ENCODE assay signal across 6 cellular contexts in the genomic region with DNA sequence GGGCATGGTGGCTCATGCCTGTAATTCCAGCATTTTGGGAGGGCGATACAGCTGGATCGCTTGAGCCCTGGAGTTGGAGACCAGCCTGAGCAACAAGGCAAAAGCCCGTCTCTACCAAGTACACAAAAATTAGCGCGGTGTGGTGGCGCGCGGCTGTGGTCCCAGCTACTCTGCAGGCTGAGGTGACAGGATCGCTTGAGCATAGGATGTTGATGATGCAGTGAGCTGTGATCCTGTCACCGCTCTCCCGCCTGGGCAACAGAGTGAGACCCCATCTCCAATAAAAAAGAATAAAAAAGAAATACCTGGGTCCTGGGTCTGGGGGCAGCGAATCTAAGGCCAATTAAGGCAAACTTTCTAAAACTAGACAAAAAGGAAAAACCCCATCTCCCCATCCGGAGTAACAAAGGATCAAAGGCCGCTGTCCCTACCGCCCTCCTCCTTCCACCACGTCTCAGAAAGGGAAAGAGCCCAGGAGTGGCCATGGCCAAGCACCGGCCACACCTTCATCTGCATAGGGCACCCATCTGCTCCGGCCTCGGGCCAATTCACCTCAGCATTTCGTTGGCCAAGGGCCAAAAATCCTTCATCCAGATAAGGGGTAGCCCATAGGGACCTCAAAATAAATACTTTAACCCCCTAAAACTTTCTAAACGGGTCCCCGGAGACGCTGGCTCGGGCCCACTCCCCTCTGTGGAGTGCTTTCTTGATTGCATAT. TPM values are rescaled to one million over a fixed set of nuclear protein-coding genes. Genes with fewer than 3 reads are reported as not detected.
A peak's percentile ranks its signal among the peaks of the same experiment; 100 is the strongest.
DNase-seq lines count a peak whose midpoint lies in the region; ATAC-seq and TF ChIP-seq lines count a peak whose summit lies in the region.

No MANE protein-coding gene starts in this region.

- H3K4me1 ChIP-seq in A673 (ENCODE audit: insufficient read depth, low read length, poor library complexity, severe bottlenecking) (no peaks in the 10 kb centered on the region), HCT116 (ENCODE audit: control insufficient read depth in 1 of 2, insufficient read depth in 2 of 2, low read length in 2 of 2) (peaks cover 0 to 11% of the 10 kb centered on the region in 2 experiments; a peak in 1 of 4 replicates)

- BruUV-seq in A673 (replicated peaks; lab: Mats Ljungman, UMichigan) (no TSS peak), HCT116 (replicated peaks; lab: Mats Ljungman, UMichigan) (no TSS peak)

- peak overlapping the region; percentile 85 for H3K9ac ChIP-seq in HCT116 (ENCODE audit: low read length)

- no peaks in the 10 kb centered on the region for H3K36me3 ChIP-seq in A673 (ENCODE audit: insufficient read depth, low read length, poor library complexity, severe bottlenecking)
- H3K36me3 ChIP-seq in HCT116 (ENCODE audit: control insufficient read depth in 1 of 2, insufficient read depth in 2 of 2, low read length in 2 of 2) = peaks cover 0 to 8% of the 10 kb centered on the region in 2 experiments; a peak in 3 of 4 replicates

- no peak for TF ChIP-seq CTCF in A673 (conservative IDR thresholded peaks at IDR 0.05; ENCODE audit: low read depth, low read length)
- no peak for TF ChIP-seq CTCF in HCT116 (IDR thresholded peaks at IDR 0.05 in 2 of 3, conservative IDR thresholded peaks at IDR 0.05 in 1 of 3; ENCODE audit: borderline replicate concordance in 1 of 3, insufficient read depth in 1 of 3, low read depth in 2 of 3, low read length in 2 of 3)
- no peak for TF ChIP-seq CTCF in activated CD8-positive, alpha-beta T cell treated with anti-CD3 and anti-CD28 coated beads for 36 hours (IDR thresholded peaks at IDR 0.05)

- RAD21 ChIA-PET in HCT116 (lab: Charles Lee; ENCODE audit: low non-redundant PET in 1 of 2, low total read pairs in 2 of 2, uncharacterized antibody in 2 of 2, unreplicated experiment in 2 of 2) = no interaction called here

- CTCF ChIA-PET in A673 (lab: Charles Lee) (no interaction called here), HCT116 (lab: Charles Lee) (no interaction called here)
- CTCF ChIA-PET in activated CD8-positive, alpha-beta T cell treated with anti-CD3 and anti-CD28 coated beads for 36 hours (lab: Charles Lee) = no interaction called here

- H3K4me3 Mint-ChIP-seq in activated CD8-positive, alpha-beta T cell treated with anti-CD3 and anti-CD28 coated beads for 36 hours = peak overlapping the region; percentile 89

- H4K20me1 ChIP-seq in HCT116 (ENCODE audit: insufficient read depth) = no peaks in the 10 kb centered on the region

- DNase-seq in A673 (ENCODE audit: low spot score) = peak; percentile 2
- DNase-seq in HCT116 (ENCODE audit: low read depth, low spot score) = no peak
- DNase-seq in activated CD8-positive, alpha-beta T cell treated with anti-CD3 and anti-CD28 coated beads for 36 hours = peak; percentile 11
- no peak for DNase-seq in NCI-H2081 treated with DMSO at 0.1 percent for 48 hours (lab: John Stamatoyannopoulos, UW)

- peak overlapping the region; percentile 90 for H3K4me2 ChIP-seq in HCT116 (ENCODE audit: low read length)

- peak overlapping the region; percentile 94 for H3K27ac Mint-ChIP-seq in activated CD8-positive, alpha-beta T cell treated with anti-CD3 and anti-CD28 coated beads for 36 hours

- H3K27ac ChIP-seq in A673 (ENCODE audit: low read depth, low read length, poor library complexity, severe bottlenecking) (peak overlapping the region; percentile 79), HCT116 (ENCODE audit: low read depth, low read length) (peak overlapping the region; percentile 94), layer of hippocampus (ENCODE audit: low read depth, low read length) (peak overlapping the region; percentile 66)

- H3K9me2 ChIP-seq in HCT116 (ENCODE audit: insufficient read depth) = no peaks in the 10 kb centered on the region

- H3K79me2 ChIP-seq in HCT116 (ENCODE audit: insufficient read depth, low read length) = peaks cover 42% of the 10 kb centered on the region

- H2AFZ ChIP-seq in HCT116 (ENCODE audit: low read depth, low read length, poor library complexity, severe bottlenecking) = peak overlapping the region; percentile 56

- H3K4me3 ChIP-seq in A673 (ENCODE audit: low read depth, low read length, poor library complexity, severe bottlenecking) (peak overlapping the region; percentile 58), HCT116 (replicated peaks in 1 of 2; ENCODE audit: low read depth in 1 of 2, low read length in 2 of 2) (peak overlapping the region; percentile 80 to 88)

- peaks cover 17% of the 10 kb centered on the region for H3K4me1 Mint-ChIP-seq in activated CD8-positive, alpha-beta T cell treated with anti-CD3 and anti-CD28 coated beads for 36 hours (ENCODE audit: low read depth)

- H3K9me3 Mint-ChIP-seq in activated CD8-positive, alpha-beta T cell treated with anti-CD3 and anti-CD28 coated beads for 36 hours = no peaks in the 10 kb centered on the region

- H3K9me3 ChIP-seq in A673 (ENCODE audit: low read depth, low read length, poor library complexity, severe bottlenecking) (no peaks in the 10 kb centered on the region), HCT116 (ENCODE audit: control insufficient read depth in 1 of 2, insufficient read depth in 1 of 2, low read depth in 1 of 2, low read length in 2 of 2) (no peaks in the 10 kb centered on the region; a peak in 1 of 4 replicates)

- H3K27me3 Mint-ChIP-seq in activated CD8-positive, alpha-beta T cell treated with anti-CD3 and anti-CD28 coated beads for 36 hours = no peaks in the 10 kb centered on the region

- intact Hi-C loops in A673 (cut with micrococcal nuclease; ENCODE audit: unreplicated experiment) = no loop called here
- intact Hi-C loops in HCT116 (cut with micrococcal nuclease) = loop anchor here (5.0 kb wide), 1 partner anchor 46 kb away; no protein-coding TSS in a partner anchor
- intact Hi-C loops in activated CD8-positive, alpha-beta T cell treated with anti-CD3 and anti-CD28 coated beads for 36 hours (cut with micrococcal nuclease) = no loop called here

- POLR2A ChIA-PET in A673 (lab: Charles Lee; ENCODE audit: low non-redundant PET) (no interaction called here), HCT116 (lab: Charles Lee) (no interaction called here)
- POLR2A ChIA-PET in activated CD8-positive, alpha-beta T cell treated with anti-CD3 and anti-CD28 coated beads for 36 hours (lab: Charles Lee) = no interaction called here

- TF ChIP-seq POLR2A in HCT116 (IDR thresholded peaks at IDR 0.05; ENCODE audit: borderline replicate concordance, extremely low read depth, insufficient read depth, insufficient read length) = no peak

- ATAC-seq in HCT116 (peak; percentile 41), HG02885 (IDR thresholded peaks at IDR 0.05; ENCODE audit: poor library complexity, unreplicated experiment) (no peak)
- no peak for ATAC-seq in activated CD8-positive, alpha-beta T cell treated with anti-CD3 and anti-CD28 coated beads for 36 hours

- TF ChIP-seq RAD21 in HCT116 (IDR thresholded peaks at IDR 0.05; ENCODE audit: low read depth) = no peak

- no peaks in the 10 kb centered on the region for H3K27me3 ChIP-seq in A673 (replicated peaks; ENCODE audit: insufficient read depth, low read depth, low read length, poor library complexity)
- H3K27me3 ChIP-seq in HCT116 (ENCODE audit: insufficient read depth, low read length) = no peaks in the 10 kb centered on the region
- no peaks in the 10 kb centered on the region for H3K27me3 ChIP-seq in layer of hippocampus (ENCODE audit: control insufficient read depth, insufficient read depth, low read length)

- H3K36me3 Mint-ChIP-seq in activated CD8-positive, alpha-beta T cell treated with anti-CD3 and anti-CD28 coated beads for 36 hours (ENCODE audit: low read depth) = peaks cover 31% of the 10 kb centered on the region

TF ChIP-seq in HCT116, 20 proteins besides CTCF, POLR2A, EP300 and RAD21 (continues in another document):
- TF ChIP-seq, protein P1, sequence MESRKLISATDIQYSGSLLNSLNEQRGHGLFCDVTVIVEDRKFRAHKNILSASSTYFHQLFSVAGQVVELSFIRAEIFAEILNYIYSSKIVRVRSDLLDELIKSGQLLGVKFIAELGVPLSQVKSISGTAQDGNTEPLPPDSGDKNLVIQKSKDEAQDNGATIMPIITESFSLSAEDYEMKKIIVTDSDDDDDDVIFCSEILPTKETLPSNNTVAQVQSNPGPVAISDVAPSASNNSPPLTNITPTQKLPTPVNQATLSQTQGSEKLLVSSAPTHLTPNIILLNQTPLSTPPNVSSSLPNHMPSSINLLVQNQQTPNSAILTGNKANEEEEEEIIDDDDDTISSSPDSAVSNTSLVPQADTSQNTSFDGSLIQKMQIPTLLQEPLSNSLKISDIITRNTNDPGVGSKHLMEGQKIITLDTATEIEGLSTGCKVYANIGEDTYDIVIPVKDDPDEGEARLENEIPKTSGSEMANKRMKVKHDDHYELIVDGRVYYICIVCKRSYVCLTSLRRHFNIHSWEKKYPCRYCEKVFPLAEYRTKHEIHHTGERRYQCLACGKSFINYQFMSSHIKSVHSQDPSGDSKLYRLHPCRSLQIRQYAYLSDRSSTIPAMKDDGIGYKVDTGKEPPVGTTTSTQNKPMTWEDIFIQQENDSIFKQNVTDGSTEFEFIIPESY (IDR thresholded peaks at IDR 0.05; ENCODE audit: extremely low read depth, insufficient replicate concordance, low read length) = no peak
- no peak for TF ChIP-seq ZNF274 (IDR thresholded peaks at IDR 0.05; ENCODE audit: low read depth, low read length)
- TF ChIP-seq ZFX (IDR thresholded peaks at IDR 0.05) = no peak
- no peak for TF ChIP-seq CEBPB (IDR thresholded peaks at IDR 0.05; ENCODE audit: low read depth)
- TF ChIP-seq EZH2 (IDR thresholded peaks at IDR 0.05) = no peak
- TF ChIP-seq ELF1 (IDR thresholded peaks at IDR 0.05; ENCODE audit: borderline replicate concordance, low read depth) = no peak
- TF ChIP-seq TCF7L2 (IDR thresholded peaks at IDR 0.05; ENCODE audit: borderline replicate concordance, extremely low read depth, insufficient read depth, insufficient read length) = no peak
- no peak for TF ChIP-seq EZH2phosphoT487 (IDR thresholded peaks at IDR 0.05; ENCODE audit: borderline replicate concordance)
- no peak for TF ChIP-seq SP1 (IDR thresholded peaks at IDR 0.05; ENCODE audit: low read depth)

RNA-seq across cellular contexts. Expression of a gene that starts 0.8 kb away (rescaled TPM):
- 9.2 and 12.2 TPM in 2 replicates for total RNA-seq in A673 (2021)
- total RNA-seq in HCT116 (2021; ENCODE audit: unreplicated experiment) = 9.2 TPM
- 2.5 and 4.2 TPM in 2 replicates for polyA plus RNA-seq in HCT116 (2012)
- total RNA-seq in activated CD8-positive, alpha-beta T cell treated with anti-CD3 and anti-CD28 coated beads for 36 hours = 1 to 10 TPM; 7.0 to 9.4 TPM

RNA-seq across cellular contexts. Expression of a gene that starts 26.6 kb away (rescaled TPM):
- total RNA-seq in A673 (2021) = 3.4 and 4.6 TPM in 2 replicates
- 6.4 TPM for total RNA-seq in HCT116 (2021; ENCODE audit: unreplicated experiment)
- 2.7 and 4.7 TPM in 2 replicates for polyA plus RNA-seq in HCT116 (2012)
- total RNA-seq in activated CD8-positive, alpha-beta T cell treated with anti-CD3 and anti-CD28 coated beads for 36 hours = 1 to 10 TPM; 4.5 to 4.8 TPM

RNA-seq across cellular contexts. Expression of a gene that starts 39.2 kb away (rescaled TPM):
- total RNA-seq in A673 (2021) = 11.3 and 14.4 TPM in 2 replicates
- 12.3 TPM for total RNA-seq in HCT116 (2021; ENCODE audit: unreplicated experiment)
- polyA plus RNA-seq in HCT116 (2012) = 7.7 and 9.5 TPM in 2 replicates
- 10 to 100 TPM; 11.2 to 12.9 TPM for total RNA-seq in activated CD8-positive, alpha-beta T cell treated with anti-CD3 and anti-CD28 coated beads for 36 hours

Comparison
In these comparisons a context has a peak if more than half of its experiments do, and no peak if none do; other contexts are left out.
1. DNase-seq: peak in A673 (single experiment) and activated CD8-positive, alpha-beta T cell treated with anti-CD3 and anti-CD28 coated beads for 36 hours (single experiment); none in HCT116 (single experiment) and NCI-H2081 treated with DMSO at 0.1 percent for 48 hours (single experiment).
2. Peak in every context shown above with its lines, with median percentiles within 50 percentile points of each other: H3K27ac ChIP-seq.